ENCODE assay signal across 8 cellular contexts in genomic region chr16:4350787-4351659, GRCh38. TPM values are rescaled to one million over a fixed set of nuclear protein-coding genes. Genes with fewer than 3 reads are reported as not detected.
DNase-seq lines count a peak whose midpoint lies in the region; TF ChIP-seq lines count a peak whose summit lies in the region.

Gene PAM16, minus strand, starts transcription at chr16:4351321. Its CDS starts 87 bp downstream, at chr16:4351234.

- H4K20me1 ChIP-seq in neural cell (ENCODE audit: insufficient read depth), result no peaks in the 10 kb centered on the region

- 0 to 1% (median 1%) methylated on average over 35 to 81 of the region's 81 CpGs for WGBS in stomach, 5 donors

- no peaks in the 10 kb centered on the region for H3K9me2 ChIP-seq in neural cell (ENCODE audit: insufficient read depth, low read length)

- in situ Hi-C loops in HAP-1 (cut with MboI; ENCODE audit: low sequenced_read_pairs), result loop anchor here (5.0 kb wide), 1 partner anchor 61 kb away; no protein-coding TSS in a partner anchor

- H3K36me3 ChIP-seq in ES-I3 (ENCODE audit: insufficient read depth, low read length) (no peaks in the 10 kb centered on the region), HAP-1 (replicated peaks) (peaks cover 17% of the 10 kb centered on the region), MG63 (peaks cover 33% of the 10 kb centered on the region), neural cell (ENCODE audit: insufficient read depth, low read length) (no peaks in the 10 kb centered on the region), stomach (peaks cover 9 to 18% (median 15%) of the 10 kb centered on the region in 4 donors)

- TF ChIP-seq CTCF in fibroblast of villous mesenchyme (IDR thresholded peaks at IDR 0.05; ENCODE audit: insufficient read depth, low read depth, low read length) (no peak), neural cell (IDR thresholded peaks at IDR 0.05; ENCODE audit: poor library complexity, severe bottlenecking) (peak; percentile 51), stomach (IDR thresholded peaks at IDR 0.05) (peak in 1 of 7 experiments; percentile 18)

- H3F3A ChIP-seq in neural cell (ENCODE audit: insufficient read depth, low read length, poor library complexity, severe bottlenecking), result no peaks in the 10 kb centered on the region

- H3K9me3 ChIP-seq in ES-I3 (ENCODE audit: control insufficient read depth, insufficient read depth, low read length) (no peaks in the 10 kb centered on the region; the same call in 1 of the 2 replicates), HAP-1 (no peaks in the 10 kb centered on the region), MG63 (no peaks in the 10 kb centered on the region), neural cell (ENCODE audit: low read length) (no peaks in the 10 kb centered on the region), stomach (no peaks in the 10 kb centered on the region)

- peak within 1 kb of the TSS; percentile 28 for H3K27ac ChIP-seq in neural cell (ENCODE audit: low read length)
- peak within 1 kb of the TSS; percentile 77 to 96 (median 85) for H3K27ac ChIP-seq in stomach

- TF ChIP-seq EP300 in neural cell (conservative IDR thresholded peaks at IDR 0.05; ENCODE audit: poor library complexity, severe bottlenecking), result no peak
- TF ChIP-seq EP300 in stomach (IDR thresholded peaks at IDR 0.05), result no peak

- H3K4me2 ChIP-seq in neural cell (ENCODE audit: low read length), result peak within 1 kb of the TSS; percentile 62

- H3K4me1 ChIP-seq in ES-I3 (ENCODE audit: insufficient read depth, low read length) (no peaks in the 10 kb centered on the region), HAP-1 (peaks cover 4% of the 10 kb centered on the region), stomach (peaks cover 20 to 54% (median 51%) of the 10 kb centered on the region in 4 donors)

- peak within 1 kb of the TSS; percentile 90 for H3K9ac ChIP-seq in ES-I3 (ENCODE audit: low read depth, low read length)
- H3K9ac ChIP-seq in neural cell (ENCODE audit: low read length), result peak within 1 kb of the TSS; percentile 68

- peaks cover 10% of the 10 kb centered on the region for H3K79me2 ChIP-seq in neural cell (replicated peaks; ENCODE audit: insufficient read depth, low read length)

- DNase-seq in HAP-1 (ENCODE audit: low spot score in 2 of 2) (peak; percentile 95 to 99), MG63 (peak; percentile 98), SHP77 (lab: John Stamatoyannopoulos, UW) (peak; percentile 90 to 91), fibroblast of villous mesenchyme (ENCODE audit: low read depth) (peak; percentile 95), stomach (peak; percentile 98)
- peak; percentile 98 for DNase-seq in activated effector memory CD4-positive, alpha-beta T cell treated with Interleukin-2 at 50 U/mL for 16 hours

- H3K4me3 ChIP-seq in HAP-1 (peak within 1 kb of the TSS; percentile 86), MG63 (peak within 1 kb of the TSS; percentile 85), fibroblast of villous mesenchyme (ENCODE audit: low read depth, low read length) (peak within 1 kb of the TSS; percentile 77), neural cell (ENCODE audit: low read length) (peak within 1 kb of the TSS; percentile 94), stomach (peak within 1 kb of the TSS; percentile 81 to 97 (median 86))

- TF ChIP-seq POLR2A in stomach (IDR thresholded peaks at IDR 0.05), result no peak

- peak within 1 kb of the TSS; percentile 21 for H2AFZ ChIP-seq in neural cell (ENCODE audit: low read depth, low read length)

- TF ChIP-seq RAD21 in neural cell (conservative IDR thresholded peaks at IDR 0.05), result peak; percentile 41

- intact Hi-C loops in stomach (cut with DNase I; ENCODE audit: low total_unique reads), result no loop called here

- H3K27me3 ChIP-seq in HAP-1 (ENCODE audit: low read depth) (no peaks in the 10 kb centered on the region), MG63 (no peaks in the 10 kb centered on the region), neural cell (ENCODE audit: insufficient read depth, low read depth, low read length) (no peaks in the 10 kb centered on the region), stomach (no peaks in the 10 kb centered on the region)

TF ChIP-seq in neural cell, 6 proteins besides CTCF, POLR2A, EP300 and RAD21:
- TF ChIP-seq POLR2AphosphoS5 (IDR thresholded peaks at IDR 0.05) (no peak), EZH2 (IDR thresholded peaks at IDR 0.05; ENCODE audit: borderline replicate concordance, insufficient read depth, low read length, poor library complexity, severe bottlenecking) (no peak), MXI1 (conservative IDR thresholded peaks at IDR 0.05; ENCODE audit: poor library complexity, severe bottlenecking) (peak; percentile 98), TAF1 (IDR thresholded peaks at IDR 0.05; ENCODE audit: low read depth) (no peak), SMC3 (conservative IDR thresholded peaks at IDR 0.05; ENCODE audit: poor library complexity) (peak; percentile 48)
- TF ChIP-seq, protein P1, sequence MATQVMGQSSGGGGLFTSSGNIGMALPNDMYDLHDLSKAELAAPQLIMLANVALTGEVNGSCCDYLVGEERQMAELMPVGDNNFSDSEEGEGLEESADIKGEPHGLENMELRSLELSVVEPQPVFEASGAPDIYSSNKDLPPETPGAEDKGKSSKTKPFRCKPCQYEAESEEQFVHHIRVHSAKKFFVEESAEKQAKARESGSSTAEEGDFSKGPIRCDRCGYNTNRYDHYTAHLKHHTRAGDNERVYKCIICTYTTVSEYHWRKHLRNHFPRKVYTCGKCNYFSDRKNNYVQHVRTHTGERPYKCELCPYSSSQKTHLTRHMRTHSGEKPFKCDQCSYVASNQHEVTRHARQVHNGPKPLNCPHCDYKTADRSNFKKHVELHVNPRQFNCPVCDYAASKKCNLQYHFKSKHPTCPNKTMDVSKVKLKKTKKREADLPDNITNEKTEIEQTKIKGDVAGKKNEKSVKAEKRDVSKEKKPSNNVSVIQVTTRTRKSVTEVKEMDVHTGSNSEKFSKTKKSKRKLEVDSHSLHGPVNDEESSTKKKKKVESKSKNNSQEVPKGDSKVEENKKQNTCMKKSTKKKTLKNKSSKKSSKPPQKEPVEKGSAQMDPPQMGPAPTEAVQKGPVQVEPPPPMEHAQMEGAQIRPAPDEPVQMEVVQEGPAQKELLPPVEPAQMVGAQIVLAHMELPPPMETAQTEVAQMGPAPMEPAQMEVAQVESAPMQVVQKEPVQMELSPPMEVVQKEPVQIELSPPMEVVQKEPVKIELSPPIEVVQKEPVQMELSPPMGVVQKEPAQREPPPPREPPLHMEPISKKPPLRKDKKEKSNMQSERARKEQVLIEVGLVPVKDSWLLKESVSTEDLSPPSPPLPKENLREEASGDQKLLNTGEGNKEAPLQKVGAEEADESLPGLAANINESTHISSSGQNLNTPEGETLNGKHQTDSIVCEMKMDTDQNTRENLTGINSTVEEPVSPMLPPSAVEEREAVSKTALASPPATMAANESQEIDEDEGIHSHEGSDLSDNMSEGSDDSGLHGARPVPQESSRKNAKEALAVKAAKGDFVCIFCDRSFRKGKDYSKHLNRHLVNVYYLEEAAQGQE (IDR thresholded peaks at IDR 0.05; ENCODE audit: borderline replicate concordance), result no peak

RNA-seq across cellular contexts. Expression of gene PAM16, which starts in this region (rescaled TPM):
- total RNA-seq in MG63 (2014; rRNA removed; shearing (Covaris generic); ENCODE audit: low replicate concordance), result 84.1 and 105 TPM in 2 replicates
- total RNA-seq in fibroblast of villous mesenchyme, result 19.9 and 23.5 TPM in 2 replicates
- 125 and 145 TPM in 2 replicates for polyA plus RNA-seq in neural cell
- 21.2 and 29.5 TPM in 2 replicates for polyA minus RNA-seq in neural cell
- 100 to 1,000 TPM in 1 of 5 donors, 10 to 100 TPM in 3, 1 to 10 TPM in 1; 4.7 to 218 (median 28.1) TPM for total RNA-seq in stomach
- polyA plus RNA-seq in stomach, result 100 to 1,000 TPM in 2 of 3 donors, 10 to 100 TPM in 1; 54.4 to 117 (median 104) TPM

Comparison
In these comparisons a context has a peak if more than half of its experiments do, and no peak if none do; other contexts are left out.
1. Peak in every context shown above with its lines: DNase-seq, H3K4me3 ChIP-seq and H3K27ac ChIP-seq.